ENCODE assay signal across 18 cellular contexts in the genomic region with DNA sequence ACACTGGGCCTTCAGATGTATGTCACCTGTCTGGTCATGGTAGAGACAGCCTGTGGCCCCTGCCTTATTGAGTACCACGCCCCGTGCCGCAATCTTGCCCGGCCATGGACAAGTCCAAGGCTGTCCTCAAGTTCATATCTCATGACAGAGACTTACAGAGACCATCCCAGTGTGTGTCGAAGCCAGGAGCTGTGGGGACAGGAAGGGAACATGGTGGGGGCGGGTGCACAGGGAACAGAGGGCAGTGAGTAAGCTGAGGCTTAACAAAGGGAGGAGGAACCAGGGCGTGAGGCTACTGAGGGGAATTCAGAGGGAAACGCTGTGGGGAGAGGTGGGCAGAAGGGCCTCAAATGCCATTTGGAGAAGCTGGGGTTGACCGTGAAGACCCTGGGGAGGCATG.
A peak's percentile ranks its signal among the peaks of the same experiment; 100 is the strongest.
DNase-seq lines count a peak whose midpoint lies in the region; ATAC-seq, FAIRE-seq and TF ChIP-seq lines count a peak whose summit lies in the region.
"Had no signal": no experiment of that assay in that cellular context is flagged by ENCODE, and none has a peak within 500 bp of the region (broad histone marks: within the 10 kb centered on the region; RNA-seq: fewer than 3 reads in every experiment).

No MANE protein-coding gene starts in this region.

- WGBS in heart left ventricle, 4 donors: 65 to 75% (median 67%) methylated on average over 9 of the region's 9 CpGs
- 10% methylated on average over 9 of the region's 9 CpGs for WGBS in K562 (ENCODE audit: insufficient coverage, low coverage, missing lambda C conversion rate)
- WGBS in mesenchymal stem cell: 84% methylated on average over 9 of the region's 9 CpGs
- 43% methylated on average over 9 of the region's 9 CpGs for WGBS in smooth muscle cell (ENCODE audit: low lambda C conversion rate)

- TF ChIP-seq EP300 in K562 (IDR thresholded peaks at IDR 0.05; ENCODE audit: low read length): no peak

- in situ Hi-C loops in K562 (cut with MboI): loop anchor here (5.0 kb wide), 1 partner anchor 73 kb away; no protein-coding TSS in a partner anchor

- no peak overlapping the region for H3K4me3 ChIP-seq in heart left ventricle
- no peak overlapping the region for H3K4me3 ChIP-seq in K562
- no peak overlapping the region for H3K4me3 ChIP-seq in mesenchymal stem cell (ENCODE audit: insufficient read depth in 1 of 2, low read depth in 1 of 2, low read length in 2 of 2)
- no peak overlapping the region for H3K4me3 ChIP-seq in smooth muscle cell
- H3K4me3 ChIP-seq: BLaER1 treated with 17β-estradiol and CSF1 and Interleukin-3, amounts not matched to agents 10 nM and 100 nM had no signal

- peaks cover 0 to 7% (median 0%) of the 10 kb centered on the region in 9 donors for H3K27me3 ChIP-seq in heart left ventricle
- peaks cover 12 to 30% of the 10 kb centered on the region in 2 experiments for H3K27me3 ChIP-seq in K562 (ENCODE audit: control insufficient read depth in 2 of 2, insufficient read depth in 2 of 2, low read length in 2 of 2)
- peaks cover 3 to 46% of the 10 kb centered on the region in 2 experiments for H3K27me3 ChIP-seq in mesenchymal stem cell (ENCODE audit: control insufficient read depth in 1 of 2, insufficient read depth in 1 of 2, low read length in 2 of 2)
- H3K27me3 ChIP-seq in smooth muscle cell (ENCODE audit: low read depth): no peaks in the 10 kb centered on the region

- intact Hi-C loops in heart left ventricle (cut with DNase I): no loop called here
- intact Hi-C loops in Right ventricle myocardium superior (cut with DNase I): no loop called here
- intact Hi-C loops in K562 (cut with micrococcal nuclease): no loop called here

- H4K91ac ChIP-seq in mesenchymal stem cell (ENCODE audit: low read length): no peak overlapping the region

- no peak overlapping the region for H4K8ac ChIP-seq in mesenchymal stem cell (ENCODE audit: low read length)

- peak in 3 of 4 donors; percentile 49 to 76 (median 51) for ATAC-seq in heart left ventricle
- no peak for ATAC-seq in Right ventricle myocardium superior (ENCODE audit: poor library complexity)
- peak; percentile 52 for ATAC-seq in K562
- no peak for ATAC-seq in GM19467 (IDR thresholded peaks at IDR 0.05; ENCODE audit: unreplicated experiment)
- ATAC-seq: Panc1 had no signal

- H2AFZ ChIP-seq in K562 (ENCODE audit: low read depth, low read length): no peak overlapping the region
- peak overlapping the region; percentile 23 for H2AFZ ChIP-seq in mesenchymal stem cell (ENCODE audit: low read depth, low read length)
- H2AFZ ChIP-seq in smooth muscle cell (ENCODE audit: low read depth): no peak overlapping the region

- H3F3A ChIP-seq in smooth muscle cell (ENCODE audit: low read depth): no peaks in the 10 kb centered on the region

- no peak overlapping the region for H2BK15ac ChIP-seq in mesenchymal stem cell (ENCODE audit: low read depth, poor library complexity, severe bottlenecking)

- FAIRE-seq in K562 (lab: Jason Lieb, UNC): peak; percentile 69
- FAIRE-seq: GM18507 had no signal

- POLR2A ChIA-PET in K562 (lab: Yijun Ruan, JAX): interaction anchor here (0.6 to 0.8 kb wide), 4 partner anchors 31 to 804 kb away, joined by 3 to 5 read pairs (median 3); no protein-coding TSS in a partner anchor

- H3K79me2 ChIP-seq in K562 (ENCODE audit: control insufficient read depth, insufficient read depth, low read length) (no peaks in the 10 kb centered on the region), smooth muscle cell (ENCODE audit: low read depth) (no peaks in the 10 kb centered on the region)

- no peak overlapping the region for H3K14ac ChIP-seq in mesenchymal stem cell (ENCODE audit: low read length in 2 of 2)

- H3K23ac ChIP-seq in mesenchymal stem cell (ENCODE audit: low read length in 2 of 2): no peak overlapping the region

- DNase-seq in heart left ventricle: peak in 2 of 5 donors; percentile 49 to 60
- DNase-seq in Right ventricle myocardium superior: no peak
- peak in 2 of 4 experiments; percentile 54 to 60 for DNase-seq in K562 (ENCODE audit: extremely low read depth in 1 of 4, low spot score in 3 of 4)
- no peak for DNase-seq in mesenchymal stem cell
- no peak for DNase-seq in smooth muscle cell (lab: John Stamatoyannopoulos, UW; ENCODE audit: unreplicated experiment)
- no peak for DNase-seq in DMS 273 treated with DMSO at 0.1 percent for 48 hours (lab: John Stamatoyannopoulos, UW)
- DNase-seq in NCI-H510A (lab: John Stamatoyannopoulos, UW): no peak
- DNase-seq: H7, MV-4-11, NCI-H1417 treated with DMSO at 0.1 percent for 48 hours, NCI-H2081, NCI-H226, NCI-H69, SHP77 had no signal

- H3K79me1 ChIP-seq in mesenchymal stem cell (replicated peaks; ENCODE audit: low read length, poor library complexity, severe bottlenecking): no peaks in the 10 kb centered on the region

- no peak overlapping the region for H2BK120ac ChIP-seq in mesenchymal stem cell (ENCODE audit: low read depth, low read length)

- H2BK5ac ChIP-seq in mesenchymal stem cell (ENCODE audit: low read depth, low read length, poor library complexity, severe bottlenecking): no peak overlapping the region

- BruUV-seq in K562 (replicated peaks; lab: Mats Ljungman, UMichigan): no TSS peak

- H3K4me1 ChIP-seq in heart left ventricle (peaks cover 0 to 30% (median 16%) of the 10 kb centered on the region in 12 donors), K562 (replicated peaks in 1 of 2; ENCODE audit: control insufficient read depth in 2 of 2, insufficient read depth in 2 of 2, low read length in 2 of 2) (peaks cover 15 to 26% of the 10 kb centered on the region in 2 experiments; a peak in 4 of 5 replicates), mesenchymal stem cell (ENCODE audit: control insufficient read depth, insufficient read depth, low read depth, low read length) (peaks cover 31% of the 10 kb centered on the region), smooth muscle cell (ENCODE audit: low read depth) (peaks cover 8% of the 10 kb centered on the region)

- H3K4me2 ChIP-seq in K562 (ENCODE audit: insufficient read depth, low read length) (no peak overlapping the region), mesenchymal stem cell (ENCODE audit: low read length, poor library complexity, severe bottlenecking) (no peak overlapping the region), smooth muscle cell (peak overlapping the region; percentile 22)

- H2BK12ac ChIP-seq in mesenchymal stem cell (ENCODE audit: low read length in 2 of 2): peak overlapping the region in 1 of 2 experiments; percentile 45

- H3K4ac ChIP-seq in mesenchymal stem cell (ENCODE audit: low read depth in 1 of 2, low read length in 2 of 2): no peak overlapping the region

- no peak for TF ChIP-seq RAD21 in K562 (CRISPR knock-in tag; conservative IDR thresholded peaks at IDR 0.05 in 1 of 2, IDR thresholded peaks at IDR 0.05 in 1 of 2)

- no peak for TF ChIP-seq CTCF in heart left ventricle (IDR thresholded peaks at IDR 0.05)
- TF ChIP-seq CTCF in K562 (IDR thresholded peaks at IDR 0.05 in 2 of 3, conservative IDR thresholded peaks at IDR 0.05 in 1 of 3; ENCODE audit: insufficient read depth in 2 of 3, low read depth in 1 of 3, low read length in 3 of 3): no peak
- no peak for TF ChIP-seq CTCF in smooth muscle cell (IDR thresholded peaks at IDR 0.05; ENCODE audit: borderline replicate concordance, insufficient read depth, poor library complexity, severe bottlenecking)

- H3K18ac ChIP-seq in mesenchymal stem cell (ENCODE audit: low read depth in 1 of 2, low read length in 2 of 2): peak overlapping the region in 1 of 2 experiments; percentile 49

- H3K9ac ChIP-seq in K562 (ENCODE audit: insufficient read depth in 1 of 2, low read depth in 2 of 2, low read length in 2 of 2) (peak overlapping the region in 1 of 2 experiments; percentile 7; a peak in 1 of 4 replicates), mesenchymal stem cell (ENCODE audit: low read length) (no peak overlapping the region), smooth muscle cell (ENCODE audit: low read depth) (no peak overlapping the region)
- H3K9ac ChIP-seq: BLaER1 treated with 17β-estradiol and CSF1 and Interleukin-3, amounts not matched to agents 10 nM and 100 nM had no signal

- H4K20me1 ChIP-seq in K562 (replicated peaks; ENCODE audit: control insufficient read depth, insufficient read depth, low read length): no peaks in the 10 kb centered on the region; the same call in 1 of the 2 replicates
- no peaks in the 10 kb centered on the region for H4K20me1 ChIP-seq in smooth muscle cell (ENCODE audit: low read depth)

- H3K9me3 ChIP-seq in heart left ventricle: no peaks in the 10 kb centered on the region
- no peaks in the 10 kb centered on the region for H3K9me3 ChIP-seq in K562 (replicated peaks; ENCODE audit: control insufficient read depth, insufficient read depth, low read depth, low read length)
- no peaks in the 10 kb centered on the region for H3K9me3 ChIP-seq in mesenchymal stem cell (ENCODE audit: control insufficient read depth, low read length)
- no peaks in the 10 kb centered on the region for H3K9me3 ChIP-seq in smooth muscle cell (replicated peaks; ENCODE audit: low read depth)
- H3K9me3 ChIP-seq: BLaER1 treated with 17β-estradiol and CSF1 and Interleukin-3, amounts not matched to agents 10 nM and 100 nM had no signal

- peak overlapping the region; percentile 23 for H2AK5ac ChIP-seq in mesenchymal stem cell (ENCODE audit: low read length, severe bottlenecking)

- TF ChIP-seq POLR2A in heart left ventricle (IDR thresholded peaks at IDR 0.05): no peak
- no peak for TF ChIP-seq POLR2A in K562 (conservative IDR thresholded peaks at IDR 0.05)

- no peaks in the 10 kb centered on the region for H3K36me3 ChIP-seq in heart left ventricle
- no peaks in the 10 kb centered on the region for H3K36me3 ChIP-seq in K562 (ENCODE audit: control insufficient read depth, insufficient read depth, low read length)
- H3K36me3 ChIP-seq in mesenchymal stem cell (ENCODE audit: control insufficient read depth in 1 of 2, insufficient read depth in 2 of 2, low read depth in 1 of 2, low read length in 2 of 2): no peaks in the 10 kb centered on the region
- H3K36me3 ChIP-seq in smooth muscle cell (ENCODE audit: low read depth): no peaks in the 10 kb centered on the region
- H3K36me3 ChIP-seq: BLaER1 treated with 17β-estradiol and CSF1 and Interleukin-3, amounts not matched to agents 10 nM and 100 nM had no signal

- CTCF ChIA-PET in K562 (lab: Yijun Ruan, JAX; ENCODE audit: low intra/inter-chr PET ratio): no interaction called here

- H3K9me1 ChIP-seq in K562 (ENCODE audit: control insufficient read depth, insufficient read depth, low read length): no peaks in the 10 kb centered on the region

- H3K27ac ChIP-seq in heart left ventricle (peak overlapping the region in 5 of 12 donors; percentile 32 to 61 (median 39)), K562 (ENCODE audit: extremely low read depth, low read depth, low read length) (no peak overlapping the region), mesenchymal stem cell (ENCODE audit: low read length, poor library complexity, severe bottlenecking) (no peak overlapping the region), smooth muscle cell (ENCODE audit: low read depth) (no peak overlapping the region)

TF ChIP-seq in K562, 482 proteins besides CTCF, POLR2A, EP300 and RAD21 (continues in another document):
- TF ChIP-seq NONO (IDR thresholded peaks at IDR 0.05; ENCODE audit: low read depth in 2 of 2, low read length in 1 of 2) (no peak), NCOA4 (IDR thresholded peaks at IDR 0.05; ENCODE audit: partially characterized antibody) (no peak), BRD4 (IDR thresholded peaks at IDR 0.05) (no peak), LEF1 (IDR thresholded peaks at IDR 0.05) (no peak)

Comparison
In these comparisons a context has a peak if more than half of its experiments do, and no peak if none do; other contexts are left out.
1. ATAC-seq: peak in heart left ventricle (3 of 4) and K562 (single experiment); none in Right ventricle myocardium superior (single experiment) and GM19467 (single experiment).